11 cellular contexts compared by ENCODE assay signal in the genomic region with DNA sequence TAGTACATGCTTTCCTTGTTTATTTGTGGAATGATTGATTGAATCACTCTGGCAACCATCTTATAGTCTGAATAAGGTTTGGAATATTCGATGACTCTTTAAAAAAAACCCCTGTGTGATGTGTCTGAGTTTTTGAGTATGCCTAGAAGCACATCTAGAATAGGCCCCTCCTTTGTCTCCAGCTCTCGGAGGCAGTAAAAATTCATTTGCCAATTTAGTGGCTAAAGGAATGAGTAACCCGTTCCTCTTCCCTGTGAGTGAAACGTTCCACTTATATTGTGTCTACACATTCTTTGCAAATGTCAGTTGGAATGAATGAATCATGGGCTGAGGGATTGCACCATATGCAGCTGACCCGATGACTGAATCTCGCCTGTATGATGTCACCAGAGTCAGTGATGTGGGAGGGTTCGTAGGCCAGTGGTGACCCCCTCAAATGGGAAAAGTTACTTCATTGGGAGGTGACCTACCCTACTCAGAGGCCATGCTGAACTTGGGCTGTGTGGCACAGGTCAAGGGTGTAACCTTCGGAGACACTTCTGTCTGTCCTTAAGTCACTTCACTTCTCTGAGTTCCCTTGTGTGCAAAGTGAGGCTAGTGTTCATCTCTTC. TPM values are rescaled to one million over a fixed set of nuclear protein-coding genes. Genes with fewer than 3 reads are reported as not detected.
DNase-seq lines count a peak whose midpoint lies in the region; ATAC-seq, FAIRE-seq and TF ChIP-seq lines count a peak whose summit lies in the region.
"Had no signal": no experiment of that assay in that cellular context is flagged by ENCODE, and none has a peak within 500 bp of the region (broad histone marks: within the 10 kb centered on the region; RNA-seq: fewer than 3 reads in every experiment).

No MANE protein-coding gene starts in this region.

- ATAC-seq in GM21825 (IDR thresholded peaks at IDR 0.05; ENCODE audit: unreplicated experiment): no peak

- H3K4me2 ChIP-seq in astrocyte (ENCODE audit: low read length): peak overlapping the region; percentile 16

- H2AFZ ChIP-seq in astrocyte (ENCODE audit: low read depth, low read length): no peak overlapping the region

- H3K9ac ChIP-seq in astrocyte (ENCODE audit: low read length) (peak overlapping the region; percentile 79), endodermal cell (ENCODE audit: extremely low read depth, low read length, poor library complexity, severe bottlenecking) (no peak overlapping the region)

- H3K27me3 Mint-ChIP-seq in astrocyte (ENCODE audit: low read depth, unreplicated experiment) (no peaks in the 10 kb centered on the region), endodermal cell (ENCODE audit: insufficient read depth) (peaks cover 11% of the 10 kb centered on the region)

- DNase-seq in CD1c-positive myeloid dendritic cell (ENCODE audit: extremely low spot score): peak; percentile 92
- peak; percentile 82 for DNase-seq in MG63
- peak; percentile 100 for DNase-seq in astrocyte (ENCODE audit: low read depth)
- no peak for DNase-seq in NCI-H345 (lab: John Stamatoyannopoulos, UW)
- DNase-seq in endodermal cell: no peak
- DNase-seq in NCI-H128 (lab: John Stamatoyannopoulos, UW; ENCODE audit: unreplicated experiment): no peak
- DNase-seq: NCI-H1694 treated with DMSO at 0.1 percent for 48 hours, psoas muscle had no signal

- H3K4me1 ChIP-seq in astrocyte (ENCODE audit: insufficient read depth, low read length) (peaks cover 28% of the 10 kb centered on the region), muscle layer of duodenum (ENCODE audit: control insufficient read depth in 1 of 2, insufficient read depth in 2 of 2, low read length in 2 of 2) (peaks cover 0 to 4% of the 10 kb centered on the region in 2 donors), endodermal cell (ENCODE audit: control insufficient read depth, insufficient read depth, low read length) (no peaks in the 10 kb centered on the region)
- H3K4me1 ChIP-seq: psoas muscle had no signal

- no peaks in the 10 kb centered on the region for H3K9me3 Mint-ChIP-seq in astrocyte (ENCODE audit: unreplicated experiment)
- H3K9me3 Mint-ChIP-seq in endodermal cell: peaks cover 2% of the 10 kb centered on the region
- H3K9me3 Mint-ChIP-seq: central memory CD8-positive, alpha-beta T cell had no signal

- H4K20me1 ChIP-seq in astrocyte (ENCODE audit: insufficient read depth, low read length): no peaks in the 10 kb centered on the region

- H3K27me3 ChIP-seq in MG63 (no peaks in the 10 kb centered on the region), astrocyte (ENCODE audit: insufficient read depth, low read length) (no peaks in the 10 kb centered on the region), muscle layer of duodenum (ENCODE audit: low read depth, low read length) (no peaks in the 10 kb centered on the region), endodermal cell (ENCODE audit: control insufficient read depth, insufficient read depth, low read length, poor library complexity, severe bottlenecking) (no peaks in the 10 kb centered on the region)

- H3K36me3 Mint-ChIP-seq in astrocyte (ENCODE audit: low read depth, unreplicated experiment) (peaks cover 2% of the 10 kb centered on the region), endodermal cell (ENCODE audit: low read depth) (no peaks in the 10 kb centered on the region)

- H3K4me1 Mint-ChIP-seq in astrocyte (ENCODE audit: low read depth, unreplicated experiment) (peaks cover 22% of the 10 kb centered on the region), endodermal cell (peaks cover 2% of the 10 kb centered on the region)
- H3K4me1 Mint-ChIP-seq: central memory CD8-positive, alpha-beta T cell had no signal

- TF ChIP-seq CTCF in astrocyte (IDR thresholded peaks at IDR 0.05; ENCODE audit: insufficient read depth, low read depth, low read length) (no peak), endodermal cell (conservative IDR thresholded peaks at IDR 0.05) (no peak)

- no peak overlapping the region for H3K4me3 ChIP-seq in MG63
- H3K4me3 ChIP-seq in astrocyte (ENCODE audit: insufficient read depth, low read depth, low read length): no peak overlapping the region
- H3K4me3 ChIP-seq in muscle layer of duodenum (ENCODE audit: low read depth in 1 of 2, low read length in 2 of 2): no peak overlapping the region
- no peak overlapping the region for H3K4me3 ChIP-seq in endodermal cell (ENCODE audit: low read length)
- H3K4me3 ChIP-seq: psoas muscle had no signal

- H3K27ac Mint-ChIP-seq in astrocyte (ENCODE audit: unreplicated experiment) (peak overlapping the region; percentile 98), endodermal cell (no peak overlapping the region)

- H3K9me3 ChIP-seq in MG63: no peaks in the 10 kb centered on the region
- no peaks in the 10 kb centered on the region for H3K9me3 ChIP-seq in astrocyte (ENCODE audit: insufficient read depth, low read depth, low read length)
- no peaks in the 10 kb centered on the region for H3K9me3 ChIP-seq in muscle layer of duodenum (ENCODE audit: control insufficient read depth in 1 of 2, low read length in 2 of 2)
- no peaks in the 10 kb centered on the region for H3K9me3 ChIP-seq in endodermal cell (ENCODE audit: control insufficient read depth, low read length)
- H3K9me3 ChIP-seq: psoas muscle had no signal

- peak; percentile 88 for FAIRE-seq in astrocyte (lab: Jason Lieb, UNC)

- H3K36me3 ChIP-seq in MG63: no peaks in the 10 kb centered on the region
- no peaks in the 10 kb centered on the region for H3K36me3 ChIP-seq in astrocyte (ENCODE audit: insufficient read depth, low read length)
- no peaks in the 10 kb centered on the region for H3K36me3 ChIP-seq in muscle layer of duodenum (ENCODE audit: control insufficient read depth in 1 of 2, insufficient read depth in 2 of 2, low read length in 2 of 2)
- no peaks in the 10 kb centered on the region for H3K36me3 ChIP-seq in endodermal cell (ENCODE audit: control insufficient read depth, insufficient read depth, low read length)

- H3K4me3 Mint-ChIP-seq in astrocyte (ENCODE audit: unreplicated experiment): no peak overlapping the region
- H3K4me3 Mint-ChIP-seq in endodermal cell: no peak overlapping the region
- H3K4me3 Mint-ChIP-seq: central memory CD8-positive, alpha-beta T cell had no signal

- 79 to 82% methylated on average over 7 to 8 of the region's 8 CpGs for WGBS in endodermal cell (ENCODE audit: insufficient coverage in 1 of 2, insufficient read length in 1 of 2), 2 experiments

- H3K79me2 ChIP-seq in astrocyte (ENCODE audit: insufficient read depth, low read length): no peaks in the 10 kb centered on the region

- H3K27ac ChIP-seq in astrocyte (ENCODE audit: low read depth, low read length) (peak overlapping the region; percentile 96), muscle layer of duodenum (ENCODE audit: low read length) (peak overlapping the region; percentile 24), endodermal cell (ENCODE audit: low read depth, low read length) (no peak overlapping the region)
- H3K27ac ChIP-seq: psoas muscle had no signal

RNA-seq across cellular contexts. Expression of a gene that starts 21.6 kb away (rescaled TPM):
- total RNA-seq in MG63 (2014; rRNA removed; shearing (Covaris generic); ENCODE audit: low replicate concordance): 11.7 and 13.6 TPM in 2 replicates
- total RNA-seq in astrocyte (5.8 and 6.3 TPM in 2 replicates), endodermal cell (1 to 10 TPM; 4.7 to 5.5 TPM)
- 4.9 TPM for polyA plus RNA-seq in endodermal cell (2013, experiment 1 of 2)
- 4.5 TPM for polyA plus RNA-seq in endodermal cell (2013, experiment 2 of 2)

RNA-seq across cellular contexts. Expression of a gene that starts 21.8 kb away (rescaled TPM):
- total RNA-seq in MG63 (2014; rRNA removed; shearing (Covaris generic); ENCODE audit: low replicate concordance): 187 and 483 TPM in 2 replicates
- total RNA-seq in astrocyte: 57.9 and 63.4 TPM in 2 replicates
- total RNA-seq in endodermal cell: 10 to 100 TPM; 54.9 to 58.8 TPM
- polyA plus RNA-seq in endodermal cell (2013, experiment 1 of 2): 68.9 TPM
- polyA plus RNA-seq in endodermal cell (2013, experiment 2 of 2): 69.4 TPM

RNA-seq across cellular contexts. Expression of a gene that starts 42.7 kb away (rescaled TPM):
- total RNA-seq in MG63 (2014; rRNA removed; shearing (Covaris generic); ENCODE audit: low replicate concordance): 65.9 and 68.9 TPM in 2 replicates
- total RNA-seq in astrocyte (45.5 and 45.9 TPM in 2 replicates), endodermal cell (100 to 1,000 TPM; 106 to 126 TPM)
- 35.5 TPM for polyA plus RNA-seq in endodermal cell (2013, experiment 1 of 2)
- polyA plus RNA-seq in endodermal cell (2013, experiment 2 of 2): 35.6 TPM
- total RNA-seq: psoas muscle had no signal

RNA-seq across cellular contexts. Expression of a gene that starts 48.9 kb away (rescaled TPM):
- total RNA-seq in MG63 (2014; rRNA removed; shearing (Covaris generic); ENCODE audit: low replicate concordance): 11.6 and 13.8 TPM in 2 replicates
- 63.9 and 72.1 TPM in 2 replicates for total RNA-seq in astrocyte
- 100 to 1,000 TPM; 136 to 152 TPM for total RNA-seq in endodermal cell
- 110 TPM for polyA plus RNA-seq in endodermal cell (2013, experiment 1 of 2)
- 102 TPM for polyA plus RNA-seq in endodermal cell (2013, experiment 2 of 2)

Comparison
In these comparisons a context has a peak if more than half of its experiments do, and no peak if none do; other contexts are left out.
1. DNase-seq: peak in CD1c-positive myeloid dendritic cell (single experiment), MG63 (single experiment) and astrocyte (single experiment); none in NCI-H345 (single experiment), endodermal cell (single experiment) and NCI-H128 (single experiment).